14 cellular contexts compared by ENCODE assay signal in the genomic region with DNA sequence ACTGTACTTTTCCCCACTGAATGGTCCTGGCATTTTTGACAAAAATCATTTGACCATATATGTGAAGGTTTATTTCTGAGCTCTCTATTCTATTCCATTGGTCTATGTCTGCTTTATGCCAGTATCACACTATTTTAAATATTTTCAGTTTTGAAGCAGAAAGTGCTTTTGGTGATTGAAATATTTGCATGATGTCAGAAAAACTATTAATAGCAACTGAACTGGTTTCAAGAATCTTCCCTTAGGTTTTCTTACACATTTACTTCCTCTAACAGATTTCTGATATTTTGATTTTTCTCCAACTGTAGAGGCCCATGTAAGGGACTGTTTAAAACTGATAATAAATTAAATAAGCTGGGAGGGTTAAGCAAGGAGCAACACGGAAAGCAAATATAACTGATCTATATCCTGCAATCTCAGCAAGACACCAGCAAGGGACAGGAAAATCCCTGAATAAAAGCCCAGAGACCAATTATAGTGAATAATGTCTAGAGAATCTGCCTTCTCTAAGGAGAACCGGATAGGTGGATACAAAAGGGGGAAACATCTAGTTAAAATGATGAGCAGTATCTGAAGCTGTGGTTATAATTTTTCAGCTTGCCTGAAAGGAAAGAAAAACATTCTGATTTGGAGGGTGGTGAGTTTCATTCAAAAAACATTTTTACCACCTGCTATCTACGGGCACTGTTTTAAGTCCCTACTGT.
A peak's percentile ranks its signal among the peaks of the same experiment; 100 is the strongest.
DNase-seq lines count a peak whose midpoint lies in the region; ATAC-seq and TF ChIP-seq lines count a peak whose summit lies in the region.
"Had no signal": no experiment of that assay in that cellular context is flagged by ENCODE, and none has a peak within 500 bp of the region (broad histone marks: within the 10 kb centered on the region; RNA-seq: fewer than 3 reads in every experiment).

No MANE protein-coding gene starts in this region.

- H3K4me1 Mint-ChIP-seq in HFFc6 (ENCODE audit: low read depth) (peaks cover 16% of the 10 kb centered on the region), brain (peaks cover 12% of the 10 kb centered on the region), naive B cell (peaks cover 12 to 33% (median 16%) of the 10 kb centered on the region in 3 donors), T-helper 17 cell (peaks cover 4% of the 10 kb centered on the region)
- peaks cover 7% of the 10 kb centered on the region for H3K4me1 Mint-ChIP-seq in activated naive CD4-positive, alpha-beta T cell treated with anti-CD3 and anti-CD28 coated beads for 36 hours (ENCODE audit: low read depth)
- H3K4me1 Mint-ChIP-seq: activated naive CD8-positive, alpha-beta T cell treated with anti-CD3 and anti-CD28 coated beads, Interleukin-2, amount 10 ng/mL, durations not matched to agents 7 days and 5 days; GM23338 had no signal

- H3K4me3 ChIP-seq in BJ (ENCODE audit: low read depth, low read length), result no peak overlapping the region
- H3K4me3 ChIP-seq: GM23338, pancreas had no signal

- no peak overlapping the region for H3K4me3 Mint-ChIP-seq in HFFc6
- peak overlapping the region in 2 of 5 experiments; percentile 36 to 50 for H3K4me3 Mint-ChIP-seq in brain
- peak overlapping the region in 7 of 8 donors; percentile 5 to 68 (median 54) for H3K4me3 Mint-ChIP-seq in naive B cell
- no peak overlapping the region for H3K4me3 Mint-ChIP-seq in activated naive CD4-positive, alpha-beta T cell treated with anti-CD3 and anti-CD28 coated beads for 36 hours
- no peak overlapping the region for H3K4me3 Mint-ChIP-seq in T-helper 17 cell
- H3K4me3 Mint-ChIP-seq: activated naive CD8-positive, alpha-beta T cell treated with anti-CD3 and anti-CD28 coated beads, Interleukin-2, amount 10 ng/mL, durations not matched to agents 7 days and 5 days; CD4-positive, alpha-beta T cell; GM23338 had no signal

- intact Hi-C loops in activated naive CD4-positive, alpha-beta T cell treated with anti-CD3 and anti-CD28 coated beads for 36 hours (cut with micrococcal nuclease), result no loop called here

- ATAC-seq in naive B cell (ENCODE audit: low read depth in 2 of 2) (peak in 1 of 2 donors; percentile 43), HG02970 (IDR thresholded peaks at IDR 0.05; ENCODE audit: low FRiP score, unreplicated experiment) (no peak), T-helper 17 cell (no peak)
- ATAC-seq: left lobe of liver had no signal

- POLR2A ChIA-PET in BJ (lab: Charles Lee), result no interaction called here

- H3K36me3 Mint-ChIP-seq in HFFc6 (ENCODE audit: low read depth) (no peaks in the 10 kb centered on the region), brain (peaks cover 36% of the 10 kb centered on the region), naive B cell (peaks cover 0 to 13% of the 10 kb centered on the region in 2 donors), T-helper 17 cell (ENCODE audit: low read depth) (peaks cover 2% of the 10 kb centered on the region)
- H3K36me3 Mint-ChIP-seq in activated naive CD4-positive, alpha-beta T cell treated with anti-CD3 and anti-CD28 coated beads for 36 hours (ENCODE audit: low read depth), result peaks cover 4% of the 10 kb centered on the region

- TF ChIP-seq CTCF in BJ (IDR thresholded peaks at IDR 0.05; ENCODE audit: insufficient read depth, low read depth, low read length) (no peak), HFFc6 (IDR thresholded peaks at IDR 0.05) (no peak), brain (conservative IDR thresholded peaks at IDR 0.05) (no peak)

- H3K27ac Mint-ChIP-seq in HFFc6 (peak overlapping the region; percentile 49; the same call in 1 of the 2 replicates), brain (peak overlapping the region in 4 of 5 experiments; percentile 37 to 79 (median 59)), naive B cell (peak overlapping the region in 4 of 6 donors; percentile 40 to 88 (median 80)), T-helper 17 cell (no peak overlapping the region)
- no peak overlapping the region for H3K27ac Mint-ChIP-seq in activated naive CD4-positive, alpha-beta T cell treated with anti-CD3 and anti-CD28 coated beads for 36 hours
- H3K27ac Mint-ChIP-seq: activated naive CD8-positive, alpha-beta T cell treated with anti-CD3 and anti-CD28 coated beads, Interleukin-2, amount 10 ng/mL, durations not matched to agents 7 days and 5 days; CD4-positive, alpha-beta T cell; GM23338 had no signal

- no peaks in the 10 kb centered on the region for H3K9me3 ChIP-seq in T-helper 17 cell (ENCODE audit: control insufficient read depth, low read length, poor library complexity, severe bottlenecking)
- H3K9me3 ChIP-seq: pancreas had no signal

- CTCF ChIA-PET in BJ (lab: Yijun Ruan, JAX), result interaction anchor here (1.3 kb wide), 1 partner anchor 15 kb away, joined by 5 read pairs; no protein-coding TSS in a partner anchor
- CTCF ChIA-PET in activated naive CD4-positive, alpha-beta T cell treated with anti-CD3 and anti-CD28 coated beads for 36 hours (lab: Charles Lee), result no interaction called here

- H3K27me3 ChIP-seq in BJ (ENCODE audit: control insufficient read depth, insufficient read depth, low read length), result no peaks in the 10 kb centered on the region
- H3K27me3 ChIP-seq: pancreas had no signal

- H3K27me3 Mint-ChIP-seq in HFFc6 (ENCODE audit: insufficient read depth), result peaks cover 1% of the 10 kb centered on the region; the same call in 1 of the 2 replicates
- H3K27me3 Mint-ChIP-seq in brain, result no peaks in the 10 kb centered on the region
- H3K27me3 Mint-ChIP-seq in naive B cell, result no peaks in the 10 kb centered on the region
- no peaks in the 10 kb centered on the region for H3K27me3 Mint-ChIP-seq in activated naive CD4-positive, alpha-beta T cell treated with anti-CD3 and anti-CD28 coated beads for 36 hours (ENCODE audit: low read depth)
- H3K27me3 Mint-ChIP-seq in T-helper 17 cell, result no peaks in the 10 kb centered on the region
- H3K27me3 Mint-ChIP-seq: activated naive CD8-positive, alpha-beta T cell treated with anti-CD3 and anti-CD28 coated beads, Interleukin-2, amount 10 ng/mL, durations not matched to agents 7 days and 5 days; CD4-positive, alpha-beta T cell had no signal

- 0 out of 2 replicates have a peak, but pooled peaks cover 1% of the 10 kb centered on the region for H3K36me3 ChIP-seq in BJ (ENCODE audit: control insufficient read depth, insufficient read depth, low read length)
- H3K36me3 ChIP-seq: pancreas had no signal

- no peaks in the 10 kb centered on the region for H3K9me3 Mint-ChIP-seq in HFFc6
- H3K9me3 Mint-ChIP-seq in brain, result no peaks in the 10 kb centered on the region
- peaks cover 0 to 1% (median 0%) of the 10 kb centered on the region in 7 donors for H3K9me3 Mint-ChIP-seq in naive B cell
- no peaks in the 10 kb centered on the region for H3K9me3 Mint-ChIP-seq in activated naive CD4-positive, alpha-beta T cell treated with anti-CD3 and anti-CD28 coated beads for 36 hours
- H3K9me3 Mint-ChIP-seq: activated naive CD8-positive, alpha-beta T cell treated with anti-CD3 and anti-CD28 coated beads, Interleukin-2, amount 10 ng/mL, durations not matched to agents 7 days and 5 days; CD4-positive, alpha-beta T cell; GM23338 had no signal

- DNase-seq in BJ (ENCODE audit: low read depth) (peak; percentile 9), HFFc6 (peak; percentile 15), naive B cell (no peak), NCI-H1930 (lab: John Stamatoyannopoulos, UW) (no peak), T-helper 17 cell (no peak)
- DNase-seq in activated naive CD4-positive, alpha-beta T cell treated with anti-CD3 and anti-CD28 coated beads for 36 hours, result no peak
- DNase-seq: activated naive CD8-positive, alpha-beta T cell treated with anti-CD3 and anti-CD28 coated beads, Interleukin-2, amount 10 ng/mL, durations not matched to agents 7 days and 5 days; CD4-positive, alpha-beta T cell; NCI-H345; pancreas had no signal

Comparison
In these comparisons a context has a peak if more than half of its experiments do, and no peak if none do; other contexts are left out.
1. DNase-seq: peak in BJ (single experiment) and HFFc6 (single experiment); none in naive B cell (single experiment), NCI-H1930 (0 of 2), activated naive CD4-positive, alpha-beta T cell treated with anti-CD3 and anti-CD28 coated beads for 36 hours (single experiment) and T-helper 17 cell (0 of 3).
2. H3K27ac Mint-ChIP-seq: peak in HFFc6 (single experiment), brain (4 of 5) and naive B cell (4 of 6); none in activated naive CD4-positive, alpha-beta T cell treated with anti-CD3 and anti-CD28 coated beads for 36 hours (single experiment) and T-helper 17 cell (single experiment).
3. H3K4me3 Mint-ChIP-seq: peak in naive B cell (7 of 8); none in HFFc6 (single experiment), activated naive CD4-positive, alpha-beta T cell treated with anti-CD3 and anti-CD28 coated beads for 36 hours (single experiment) and T-helper 17 cell (single experiment).